In genomic region chr21:44701541-44701940, GRCh38 we compare ENCODE assay signal across 1 cellular context.
TF ChIP-seq lines count a peak whose summit lies in the region.

No MANE protein-coding gene starts in this region.

TF ChIP-seq in GM23338, 12 proteins besides CTCF, POLR2A, EP300 and RAD21 (continued from another document):
- TF ChIP-seq ZNF462 (CRISPR knock-in tag; IDR thresholded peaks at IDR 0.05): no peak
- no peak for TF ChIP-seq REST (IDR thresholded peaks at IDR 0.05; ENCODE audit: unreplicated experiment)
- no peak for TF ChIP-seq CREB1 (CRISPR knock-in tag; IDR thresholded peaks at IDR 0.05; ENCODE audit: low read depth)
- TF ChIP-seq EZH2 (IDR thresholded peaks at IDR 0.05; ENCODE audit: low read depth, unreplicated experiment): no peak
- no peak for TF ChIP-seq POLR2AphosphoS5 (IDR thresholded peaks at IDR 0.05; ENCODE audit: low read depth)
- TF ChIP-seq ZNF331 (CRISPR knock-in tag; IDR thresholded peaks at IDR 0.05; ENCODE audit: low read depth): no peak
- TF ChIP-seq STAT1 (IDR thresholded peaks at IDR 0.05; ENCODE audit: unreplicated experiment): no peak
- no peak for TF ChIP-seq EZH2phosphoT487 (IDR thresholded peaks at IDR 0.05; ENCODE audit: unreplicated experiment)
TF ChIP-seq in GM23338: peak in this region for 0.
